8 cellular contexts compared by ENCODE assay signal in the genomic region with DNA sequence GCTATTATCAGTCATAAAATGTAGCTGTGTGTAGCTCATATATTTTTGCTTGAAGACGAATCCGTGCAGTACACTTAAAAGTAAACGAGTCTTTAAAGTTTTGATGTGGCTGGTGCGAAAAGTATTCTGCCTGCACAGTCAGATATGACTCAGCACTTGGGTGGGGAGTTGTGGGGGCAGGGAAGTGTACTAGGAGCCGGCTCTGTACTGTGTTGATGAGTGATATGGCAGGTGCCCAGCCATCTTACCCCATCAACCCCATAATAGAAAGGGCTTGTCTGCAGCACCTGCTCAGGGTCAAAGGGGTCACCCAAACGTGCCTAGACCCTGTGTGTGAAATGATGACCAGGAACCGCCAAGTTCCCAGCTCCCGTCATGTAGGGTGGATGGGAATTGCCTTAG. TPM values are rescaled to one million over a fixed set of nuclear protein-coding genes. Genes with fewer than 3 reads are reported as not detected.
DNase-seq lines count a peak whose midpoint lies in the region; ATAC-seq and TF ChIP-seq lines count a peak whose summit lies in the region.

No MANE protein-coding gene starts in this region.

- peaks cover 17% of the 10 kb centered on the region for H3K4me1 ChIP-seq in SJSA1 (replicated peaks)

- ATAC-seq in activated naive CD8-positive, alpha-beta T cell treated with anti-CD3 and anti-CD28 coated beads, Interleukin-2, amount 50 U/mL, for 24 hours = peak; percentile 86
- ATAC-seq in GM19452 (IDR thresholded peaks at IDR 0.05; ENCODE audit: unreplicated experiment) = no peak

- no peaks in the 10 kb centered on the region for H3K36me3 ChIP-seq in SJSA1

- H3K4me1 Mint-ChIP-seq in activated naive CD8-positive, alpha-beta T cell treated with anti-CD3 and anti-CD28 coated beads, Interleukin-2, amount 50 U/mL, for 24 hours = peaks cover 27% of the 10 kb centered on the region
- H3K4me1 Mint-ChIP-seq in mesothelial cell of epicardium = peaks cover 36% of the 10 kb centered on the region

- H3K9me3 ChIP-seq in SJSA1 (replicated peaks) = no peaks in the 10 kb centered on the region

- H3K27me3 Mint-ChIP-seq in activated naive CD8-positive, alpha-beta T cell treated with anti-CD3 and anti-CD28 coated beads, Interleukin-2, amount 50 U/mL, for 24 hours = peaks cover 10% of the 10 kb centered on the region
- no peaks in the 10 kb centered on the region for H3K27me3 Mint-ChIP-seq in mesothelial cell of epicardium (ENCODE audit: low read depth)

- no peaks in the 10 kb centered on the region for H3K27me3 ChIP-seq in SJSA1 (replicated peaks)

- H3K27ac Mint-ChIP-seq in activated naive CD8-positive, alpha-beta T cell treated with anti-CD3 and anti-CD28 coated beads, Interleukin-2, amount 50 U/mL, for 24 hours = no peak overlapping the region
- peak overlapping the region; percentile 4 for H3K27ac Mint-ChIP-seq in mesothelial cell of epicardium

- DNase-seq in GM04504 (ENCODE audit: low read depth) = peak; percentile 48
- peak; percentile 35 for DNase-seq in HFF-Myc (ENCODE audit: extremely low read depth, low read depth)
- DNase-seq in SJSA1 (ENCODE audit: low read depth in 1 of 2, low spot score in 2 of 2) = peak; percentile 46 to 76
- DNase-seq in activated naive CD8-positive, alpha-beta T cell treated with anti-CD3 and anti-CD28 coated beads, Interleukin-2, amount 50 U/mL, for 24 hours = peak; percentile 64
- no peak for DNase-seq in mesothelial cell of epicardium (ENCODE audit: low spot score in 2 of 2, unreplicated experiment in 2 of 2)
- no peak for DNase-seq in NCI-H2171 (lab: John Stamatoyannopoulos, UW)
- no peak for DNase-seq in NCI-H146 (lab: John Stamatoyannopoulos, UW)

- peaks cover 23% of the 10 kb centered on the region for H3K36me3 Mint-ChIP-seq in activated naive CD8-positive, alpha-beta T cell treated with anti-CD3 and anti-CD28 coated beads, Interleukin-2, amount 50 U/mL, for 24 hours (ENCODE audit: low read depth)
- H3K36me3 Mint-ChIP-seq in mesothelial cell of epicardium = peaks cover 16% of the 10 kb centered on the region

- H3K4me3 ChIP-seq in HFF-Myc (replicated peaks; ENCODE audit: low read depth, low read length) (no peak overlapping the region), SJSA1 (no peak overlapping the region)

- no peak overlapping the region for H3K4me3 Mint-ChIP-seq in activated naive CD8-positive, alpha-beta T cell treated with anti-CD3 and anti-CD28 coated beads, Interleukin-2, amount 50 U/mL, for 24 hours
- H3K4me3 Mint-ChIP-seq in mesothelial cell of epicardium = no peak overlapping the region

- TF ChIP-seq CTCF in HFF-Myc (IDR thresholded peaks at IDR 0.05; ENCODE audit: low read depth, low read length, missing control alignments) (no peak), mesothelial cell of epicardium (IDR thresholded peaks at IDR 0.05; ENCODE audit: unreplicated experiment) (no peak)

- no peak overlapping the region for H3K27ac ChIP-seq in SJSA1

- no peaks in the 10 kb centered on the region for H3K9me3 Mint-ChIP-seq in activated naive CD8-positive, alpha-beta T cell treated with anti-CD3 and anti-CD28 coated beads, Interleukin-2, amount 50 U/mL, for 24 hours
- no peaks in the 10 kb centered on the region for H3K9me3 Mint-ChIP-seq in mesothelial cell of epicardium

RNA-seq across cellular contexts. Expression of a gene that starts 47.8 kb away (rescaled TPM):
- total RNA-seq in SJSA1 (2014; rRNA removed; shearing (Covaris generic)) = 2.0 and 4.8 TPM in 2 replicates
- total RNA-seq in mesothelial cell of epicardium = 20.1 to 24.5 TPM (median 21.7 TPM) in 3 replicates

Comparison
In these comparisons a context has a peak if more than half of its experiments do, and no peak if none do; other contexts are left out.
1. DNase-seq: peak in GM04504 (single experiment), HFF-Myc (single experiment), SJSA1 (2 of 2) and activated naive CD8-positive, alpha-beta T cell treated with anti-CD3 and anti-CD28 coated beads, Interleukin-2, amount 50 U/mL, for 24 hours (single experiment); none in mesothelial cell of epicardium (0 of 2), NCI-H2171 (single experiment) and NCI-H146 (single experiment).